27 cellular contexts compared by ENCODE assay signal in genomic region chr2:120690521-120690920, GRCh38. TPM values are rescaled to one million over a fixed set of nuclear protein-coding genes. Genes with fewer than 3 reads are reported as not detected.
DNase-seq lines count a peak whose midpoint lies in the region; FAIRE-seq and TF ChIP-seq lines count a peak whose summit lies in the region.
"Had no signal": no experiment of that assay in that cellular context is flagged by ENCODE, and none has a peak within 500 bp of the region (broad histone marks: within the 10 kb centered on the region; RNA-seq: fewer than 3 reads in every experiment).

No MANE protein-coding gene starts in this region.

- H3K36me3 Mint-ChIP-seq in activated CD4-positive, alpha-beta T cell treated with anti-CD3 and anti-CD28 coated beads, Interleukin-2, amount 10 ng/mL, durations not matched to agents 24 days and 14 days (ENCODE audit: low read depth), result no peaks in the 10 kb centered on the region
- H3K36me3 Mint-ChIP-seq: CD14-positive monocyte; CD4-positive, alpha-beta memory T cell; CD4-positive, CD25-positive, alpha-beta regulatory T cell; CD8-positive, alpha-beta memory T cell had no signal

- TF ChIP-seq POLR2A in sigmoid colon (IDR thresholded peaks at IDR 0.05), result no peak

- peak; percentile 41 for DNase-seq in kidney
- DNase-seq in osteoblast (ENCODE audit: insufficient read length, low spot score, missing footprints), result peak; percentile 15
- peak; percentile 45 for DNase-seq in sigmoid colon
- no peak for DNase-seq in ecto neural progenitor cell (ENCODE audit: low spot score)
- DNase-seq in midbrain (lab: John Stamatoyannopoulos, UW), result no peak
- no peak for DNase-seq in activated CD4-positive, alpha-beta T cell treated with anti-CD3 and anti-CD28 coated beads, Interleukin-2, amount 10 ng/mL, durations not matched to agents 24 days and 14 days
- no peak for DNase-seq in NCI-H2171 (lab: John Stamatoyannopoulos, UW)
- DNase-seq: 8988T; ACHN; BE2C; C1 segment of cervical spinal cord; CD4-positive, alpha-beta memory T cell; CD4-positive, CD25-positive, alpha-beta regulatory T cell; COR-L47; DMS 273 treated with DMSO at 0.1 percent for 48 hours; DMS153; DMS53; DMS79; DND-41; EL; GDM1 had no signal

- no peak overlapping the region for H3K4me3 ChIP-seq in kidney (ENCODE audit: low read length in 2 of 2)
- H3K4me3 ChIP-seq in osteoblast (ENCODE audit: insufficient read depth, low read length), result no peak overlapping the region
- H3K4me3 ChIP-seq in sigmoid colon, result no peak overlapping the region
- H3K4me3 ChIP-seq: BLaER1, GM12878 had no signal

- H3K27me3 Mint-ChIP-seq in activated CD4-positive, alpha-beta T cell treated with anti-CD3 and anti-CD28 coated beads, Interleukin-2, amount 10 ng/mL, durations not matched to agents 24 days and 14 days, result peaks cover 18% of the 10 kb centered on the region

- H3K36me3 ChIP-seq in kidney (ENCODE audit: control insufficient read depth in 1 of 2, insufficient read depth in 2 of 2, low read length in 2 of 2) (no peaks in the 10 kb centered on the region), osteoblast (ENCODE audit: insufficient read depth, low read length) (no peaks in the 10 kb centered on the region), sigmoid colon (no peaks in the 10 kb centered on the region)
- H3K36me3 ChIP-seq: BE2C, BLaER1 had no signal

- H3K4me3 Mint-ChIP-seq in activated CD4-positive, alpha-beta T cell treated with anti-CD3 and anti-CD28 coated beads, Interleukin-2, amount 10 ng/mL, durations not matched to agents 24 days and 14 days, result no peak overlapping the region
- H3K4me3 Mint-ChIP-seq: CD14-positive monocyte; CD4-positive, alpha-beta memory T cell; CD4-positive, CD25-positive, alpha-beta regulatory T cell; CD8-positive, alpha-beta memory T cell had no signal

- H3K27me3 ChIP-seq in osteoblast (ENCODE audit: insufficient read depth, low read length), result no peaks in the 10 kb centered on the region
- H3K27me3 ChIP-seq in sigmoid colon, result peaks cover 0 to 6% (median 0%) of the 10 kb centered on the region in 3 donors
- H3K27me3 ChIP-seq: BE2C, BLaER1 had no signal

- no peak overlapping the region for H3K9ac ChIP-seq in kidney (ENCODE audit: low read length in 2 of 2)
- H3K9ac ChIP-seq: BLaER1 had no signal

- no peak overlapping the region for H3K4me2 ChIP-seq in osteoblast (ENCODE audit: insufficient read depth, low read length)
- H3K4me2 ChIP-seq: BLaER1 had no signal

- FAIRE-seq in kidney (lab: Jason Lieb, UNC), result no peak
- FAIRE-seq: A204.1, GM12878 had no signal

- no peak overlapping the region for H2AFZ ChIP-seq in osteoblast (ENCODE audit: low read length)

- intact Hi-C loops in kidney (cut with DNase I), result no loop called here
- intact Hi-C loops in sigmoid colon (cut with DNase I), result no loop called here
- intact Hi-C loops in activated CD4-positive, alpha-beta T cell treated with anti-CD3 and anti-CD28 coated beads, Interleukin-2, amount 10 ng/mL, durations not matched to agents 24 days and 14 days (cut with micrococcal nuclease), result no loop called here

- no peaks in the 10 kb centered on the region for H3K9me3 Mint-ChIP-seq in activated CD4-positive, alpha-beta T cell treated with anti-CD3 and anti-CD28 coated beads, Interleukin-2, amount 10 ng/mL, durations not matched to agents 24 days and 14 days

- H3K27ac ChIP-seq in kidney (ENCODE audit: low read depth in 2 of 2, low read length in 2 of 2), result no peak overlapping the region
- H3K27ac ChIP-seq in osteoblast (ENCODE audit: low read depth, low read length), result no peak overlapping the region
- H3K27ac ChIP-seq in sigmoid colon, result no peak overlapping the region
- H3K27ac ChIP-seq: BLaER1 had no signal

- no peaks in the 10 kb centered on the region for H4K20me1 ChIP-seq in osteoblast (ENCODE audit: insufficient read depth, low read length)
- H4K20me1 ChIP-seq: BLaER1 had no signal

- no peak overlapping the region for H3K27ac Mint-ChIP-seq in activated CD4-positive, alpha-beta T cell treated with anti-CD3 and anti-CD28 coated beads, Interleukin-2, amount 10 ng/mL, durations not matched to agents 24 days and 14 days
- H3K27ac Mint-ChIP-seq: CD14-positive monocyte; CD4-positive, alpha-beta memory T cell; CD4-positive, CD25-positive, alpha-beta regulatory T cell; CD8-positive, alpha-beta memory T cell had no signal

- H3K9me3 ChIP-seq in kidney (ENCODE audit: control insufficient read depth in 1 of 2, low read length in 2 of 2) (no peaks in the 10 kb centered on the region), osteoblast (ENCODE audit: low read depth, low read length) (no peaks in the 10 kb centered on the region), sigmoid colon (no peaks in the 10 kb centered on the region)
- H3K9me3 ChIP-seq: BE2C, BLaER1 had no signal

- 71 to 74% methylated on average over 11 of the region's 11 CpGs for WGBS in sigmoid colon, 2 donors

- H3K4me1 Mint-ChIP-seq in activated CD4-positive, alpha-beta T cell treated with anti-CD3 and anti-CD28 coated beads, Interleukin-2, amount 10 ng/mL, durations not matched to agents 24 days and 14 days, result no peaks in the 10 kb centered on the region

- no peak for TF ChIP-seq EP300 in sigmoid colon (IDR thresholded peaks at IDR 0.05)

- H3K4me1 ChIP-seq in kidney (ENCODE audit: control insufficient read depth in 1 of 2, insufficient read depth in 1 of 2, low read depth in 1 of 2, low read length in 2 of 2), result no peaks in the 10 kb centered on the region
- H3K4me1 ChIP-seq in osteoblast (ENCODE audit: insufficient read depth, low read length), result peaks cover 11% of the 10 kb centered on the region
- peaks cover 0 to 5% (median 2%) of the 10 kb centered on the region in 4 donors for H3K4me1 ChIP-seq in sigmoid colon
- H3K4me1 ChIP-seq: BE2C had no signal

- no peaks in the 10 kb centered on the region for H3K79me2 ChIP-seq in osteoblast (ENCODE audit: insufficient read depth, low read length)

- TF ChIP-seq CTCF in kidney (IDR thresholded peaks at IDR 0.05; ENCODE audit: borderline replicate concordance, extremely low read depth, insufficient read depth), result no peak
- no peak for TF ChIP-seq CTCF in osteoblast (IDR thresholded peaks at IDR 0.05; ENCODE audit: extremely low read depth, low read depth, low read length)
- no peak for TF ChIP-seq CTCF in sigmoid colon (IDR thresholded peaks at IDR 0.05)

RNA-seq across cellular contexts. Expression of gene GLI2, which starts 45.1 kb away (rescaled TPM):
- total RNA-seq in kidney (3.7 TPM), osteoblast (3.8 and 10.1 TPM in 2 replicates), sigmoid colon (1 to 10 TPM; 2.1 to 6.4 (median 2.9) TPM)
- polyA plus RNA-seq in kidney (ENCODE audit: insufficient read depth, low read depth, low replicate concordance) (0.32 TPM), sigmoid colon (under 1 TPM; 0.23 to 0.76 (median 0.60) TPM)
- 0.09 and 0.14 TPM in 2 replicates for total RNA-seq in activated CD4-positive, alpha-beta T cell treated with anti-CD3 and anti-CD28 coated beads, Interleukin-2, amount 10 ng/mL, durations not matched to agents 24 days and 14 days
- total RNA-seq: CD4-positive, alpha-beta memory T cell; CD4-positive, CD25-positive, alpha-beta regulatory T cell; CD8-positive, alpha-beta memory T cell; G401; GM12878 had no signal
- polyA plus RNA-seq: CD14-positive monocyte; CD4-positive, alpha-beta memory T cell; CD4-positive, CD25-positive, alpha-beta regulatory T cell; CD8-positive, alpha-beta memory T cell had no signal

Comparison
In these comparisons a context has a peak if more than half of its experiments do, and no peak if none do; other contexts are left out.
1. DNase-seq: peak in kidney (single experiment), osteoblast (single experiment) and sigmoid colon (single experiment); none in ecto neural progenitor cell (single experiment), midbrain (single experiment), activated CD4-positive, alpha-beta T cell treated with anti-CD3 and anti-CD28 coated beads, Interleukin-2, amount 10 ng/mL, durations not matched to agents 24 days and 14 days (single experiment) and NCI-H2171 (single experiment).